22 cellular contexts compared by ENCODE assay signal in genomic region chr1:233549917-233550316, GRCh38.
DNase-seq lines count a peak whose midpoint lies in the region; ATAC-seq, FAIRE-seq and TF ChIP-seq lines count a peak whose summit lies in the region.
"Had no signal": no experiment of that assay in that cellular context is flagged by ENCODE, and none has a peak within 500 bp of the region (broad histone marks: within the 10 kb centered on the region; RNA-seq: fewer than 3 reads in every experiment).

No MANE protein-coding gene starts in this region.

- POLR2A ChIA-PET in GM12878 (lab: Charles Lee) = no interaction called here
- POLR2A ChIA-PET in naive thymus-derived CD4-positive, alpha-beta T cell (lab: Charles Lee) = no interaction called here

- no peak for DNase-seq in GM12892 (ENCODE audit: insufficient read length)
- DNase-seq in GM12878 (ENCODE audit: low read depth, low spot score) = no peak
- DNase-seq in foreskin keratinocyte = peak in 1 of 2 donors; percentile 11
- DNase-seq in transverse colon = no peak
- DNase-seq in testis = no peak
- DNase-seq in naive thymus-derived CD4-positive, alpha-beta T cell = no peak
- no peak for DNase-seq in activated T-cell treated with anti-CD3 and anti-CD28 coated beads, Interleukin-2, amount 50 U/mL, for 48 hours
- DNase-seq: ACHN; BE2C; C1 segment of cervical spinal cord; CD4-positive, CD25-positive, alpha-beta regulatory T cell; CD8-positive, alpha-beta memory T cell; COR-L47; DMS 273 treated with DMSO at 0.1 percent for 48 hours; DMS53; DND-41; H9; KG1 had no signal

- peaks cover 0 to 31% (median 16%) of the 10 kb centered on the region in 5 donors for H3K27me3 Mint-ChIP-seq in naive thymus-derived CD4-positive, alpha-beta T cell

- no peaks in the 10 kb centered on the region for H3K79me2 ChIP-seq in GM12878 (ENCODE audit: control insufficient read depth, insufficient read depth, low read length)

- FAIRE-seq in GM12892 (lab: Jason Lieb, UNC) (peak; percentile 77), GM12878 (lab: Jason Lieb, UNC) (peak; percentile 18)
- FAIRE-seq: A204.1, G401.6, H1 had no signal

- 12% methylated on average over 3 of the region's 3 CpGs for WGBS in GM12878 (ENCODE audit: insufficient coverage, insufficient replicate concordance, low lambda C conversion rate, missing lambda C conversion rate)
- WGBS in transverse colon (ENCODE audit: low coverage in 1 of 2), 2 donors = 85 to 92% methylated on average over 2 to 3 of the region's 3 CpGs
- WGBS in testis, 2 donors = 79 to 88% methylated on average over 3 of the region's 3 CpGs

- TF ChIP-seq EP300 in GM12878 (IDR thresholded peaks at IDR 0.05; ENCODE audit: borderline replicate concordance in 1 of 2, control insufficient read depth in 1 of 2, low read depth in 2 of 2, low read length in 2 of 2) = no peak
- TF ChIP-seq EP300 in transverse colon (IDR thresholded peaks at IDR 0.05; ENCODE audit: low read depth) = no peak

- ATAC-seq in GM18868 (IDR thresholded peaks at IDR 0.05; ENCODE audit: unreplicated experiment) (peak; percentile 43), GM12878 (peak; percentile 85), foreskin keratinocyte (peak; percentile 24)
- no peak for ATAC-seq in naive thymus-derived CD4-positive, alpha-beta T cell

- H4K20me1 ChIP-seq in GM12878 (ENCODE audit: control insufficient read depth, insufficient read depth) = no peaks in the 10 kb centered on the region

- H3K36me3 ChIP-seq in GM12878 (ENCODE audit: control insufficient read depth in 2 of 2, insufficient read depth in 2 of 2, low read length in 1 of 2) (no peaks in the 10 kb centered on the region), transverse colon (no peaks in the 10 kb centered on the region), testis (ENCODE audit: low read depth, missing control alignments) (no peaks in the 10 kb centered on the region)
- H3K36me3 ChIP-seq in naive thymus-derived CD4-positive, alpha-beta T cell (ENCODE audit: control insufficient read depth in 2 of 3, insufficient read depth in 3 of 3, low read length in 3 of 3) = no peaks in the 10 kb centered on the region
- H3K36me3 ChIP-seq: BE2C had no signal

- no peak overlapping the region for H3K9ac ChIP-seq in GM12878 (ENCODE audit: control insufficient read depth, insufficient read depth, low read length)

- H3K4me2 ChIP-seq in GM12878 (ENCODE audit: control insufficient read depth, insufficient read depth) = peak overlapping the region; percentile 47; the same call in 1 of the 2 replicates

- intact Hi-C loops in GM12878 (cut with micrococcal nuclease; ENCODE audit: unreplicated experiment) (no loop called here), transverse colon (cut with DNase I; ENCODE audit: low total_unique reads) (no loop called here), testis (cut with DNase I; ENCODE audit: low total_unique reads) (no loop called here)
- intact Hi-C loops in naive thymus-derived CD4-positive, alpha-beta T cell (cut with micrococcal nuclease) = no loop called here

- TF ChIP-seq RAD21 in GM12878 (IDR thresholded peaks at IDR 0.05; ENCODE audit: insufficient read depth, low read depth, low read length) = no peak

- no peak overlapping the region for H2AFZ ChIP-seq in GM12878 (ENCODE audit: control insufficient read depth, low read depth, low read length)

- H3K27me3 ChIP-seq in GM12878 (replicated peaks in 1 of 2; ENCODE audit: control insufficient read depth in 2 of 2, insufficient read depth in 2 of 2, low read length in 1 of 2) (no peaks in the 10 kb centered on the region), foreskin keratinocyte (peaks cover 10% of the 10 kb centered on the region), transverse colon (no peaks in the 10 kb centered on the region), testis (no peaks in the 10 kb centered on the region)
- H3K27me3 ChIP-seq in naive thymus-derived CD4-positive, alpha-beta T cell (ENCODE audit: control insufficient read depth in 2 of 2, insufficient read depth in 2 of 2, low read length in 2 of 2) = no peaks in the 10 kb centered on the region

- SMC1A ChIA-PET in GM12878 (lab: Charles Lee; ENCODE audit: uncharacterized antibody, unreplicated experiment) = interaction anchor here (1.0 to 3.7 kb wide), 3 partner anchors 11 to 109 kb away, joined by 3 to 20 read pairs (median 3); no protein-coding TSS in a partner anchor

- H3K4me1 ChIP-seq in GM12878 (ENCODE audit: control insufficient read depth, insufficient read depth, low read length) = peaks cover 10% of the 10 kb centered on the region
- H3K4me1 ChIP-seq in foreskin keratinocyte = no peaks in the 10 kb centered on the region
- no peaks in the 10 kb centered on the region for H3K4me1 ChIP-seq in transverse colon
- no peaks in the 10 kb centered on the region for H3K4me1 ChIP-seq in testis
- H3K4me1 ChIP-seq in naive thymus-derived CD4-positive, alpha-beta T cell (ENCODE audit: control insufficient read depth in 2 of 2, insufficient read depth in 2 of 2, low read length in 2 of 2) = no peaks in the 10 kb centered on the region
- H3K4me1 ChIP-seq: BE2C had no signal

- H3K4me3 ChIP-seq in GM12878 = no peak overlapping the region
- H3K4me3 ChIP-seq in transverse colon = no peak overlapping the region
- H3K4me3 ChIP-seq in testis = no peak overlapping the region
- no peak overlapping the region for H3K4me3 ChIP-seq in naive thymus-derived CD4-positive, alpha-beta T cell (ENCODE audit: low read length)

- CTCF ChIA-PET in GM12878 (lab: Yijun Ruan, JAX) = interaction anchor here (0.6 to 1.2 kb wide), 3 partner anchors 23 to 109 kb away, joined by 3 read pairs; no protein-coding TSS in a partner anchor
- CTCF ChIA-PET in naive thymus-derived CD4-positive, alpha-beta T cell (lab: Charles Lee) = no interaction called here

- no peak overlapping the region for H3K27ac Mint-ChIP-seq in naive thymus-derived CD4-positive, alpha-beta T cell
- H3K27ac Mint-ChIP-seq: CD4-positive, CD25-positive, alpha-beta regulatory T cell; CD8-positive, alpha-beta memory T cell; H9 had no signal

- no peak overlapping the region for H3K27ac ChIP-seq in GM12878 (ENCODE audit: control insufficient read depth, insufficient read depth)
- H3K27ac ChIP-seq in foreskin keratinocyte = no peak overlapping the region
- H3K27ac ChIP-seq in transverse colon = no peak overlapping the region
- H3K27ac ChIP-seq in testis = no peak overlapping the region
- H3K27ac ChIP-seq in naive thymus-derived CD4-positive, alpha-beta T cell (ENCODE audit: low read depth, low read length) = no peak overlapping the region

- peaks cover 0 to 13% (median 0%) of the 10 kb centered on the region in 11 donors for H3K9me3 Mint-ChIP-seq in naive thymus-derived CD4-positive, alpha-beta T cell
- H3K9me3 Mint-ChIP-seq: CD8-positive, alpha-beta memory T cell had no signal

- RAD21 ChIA-PET in GM12878 (lab: Charles Lee; ENCODE audit: unreplicated experiment) = interaction anchor here (1.0 to 3.6 kb wide), 4 partner anchors 47 to 145 kb away, joined by 4 to 14 read pairs (median 6); no protein-coding TSS in a partner anchor

- no peaks in the 10 kb centered on the region for H3K36me3 Mint-ChIP-seq in naive thymus-derived CD4-positive, alpha-beta T cell
- H3K36me3 Mint-ChIP-seq: CD4-positive, CD25-positive, alpha-beta regulatory T cell had no signal

- no peaks in the 10 kb centered on the region; the same call in 2 of the 3 replicates for H3K9me3 ChIP-seq in GM12878 (replicated peaks; ENCODE audit: control insufficient read depth, insufficient read depth, low read length)
- no peaks in the 10 kb centered on the region for H3K9me3 ChIP-seq in transverse colon
- H3K9me3 ChIP-seq in testis = no peaks in the 10 kb centered on the region
- no peaks in the 10 kb centered on the region for H3K9me3 ChIP-seq in naive thymus-derived CD4-positive, alpha-beta T cell (ENCODE audit: control insufficient read depth in 2 of 3, low read length in 3 of 3)
- H3K9me3 ChIP-seq: BE2C had no signal

- in situ Hi-C loops in GM12878 (cut with MboI) (no loop called here), transverse colon (cut with MboI; ENCODE audit: low pct_ligation_motif_present in 1 of 4, low pct_unique_long_range_greater_than_20kb in 1 of 4, low sequenced_read_pairs in 3 of 4) (no loop called here)

- no peak overlapping the region for H3K4me3 Mint-ChIP-seq in naive thymus-derived CD4-positive, alpha-beta T cell
- H3K4me3 Mint-ChIP-seq: CD4-positive, CD25-positive, alpha-beta regulatory T cell; CD8-positive, alpha-beta memory T cell; H9 had no signal

- TF ChIP-seq CTCF in GM12878 (IDR thresholded peaks at IDR 0.05 in 2 of 3, conservative IDR thresholded peaks at IDR 0.05 in 1 of 3; ENCODE audit: control insufficient read depth in 2 of 3, extremely low read depth in 1 of 3, insufficient read depth in 1 of 3, low read depth in 3 of 3, low read length in 3 of 3) (no peak), foreskin keratinocyte (conservative IDR thresholded peaks at IDR 0.05) (no peak), transverse colon (IDR thresholded peaks at IDR 0.05) (no peak), testis (IDR thresholded peaks at IDR 0.05) (no peak)

- no TSS peak for BruUV-seq in GM12878 (replicated peaks; lab: Mats Ljungman, UMichigan)

- H3K4me1 Mint-ChIP-seq in naive thymus-derived CD4-positive, alpha-beta T cell = no peaks in the 10 kb centered on the region
- H3K4me1 Mint-ChIP-seq: CD4-positive, CD25-positive, alpha-beta regulatory T cell; CD8-positive, alpha-beta memory T cell; H9 had no signal

- TF ChIP-seq POLR2A in GM12892 (IDR thresholded peaks at IDR 0.05; ENCODE audit: low read depth, low read length) (no peak), GM12878 (IDR thresholded peaks at IDR 0.05; ENCODE audit: low read depth, low read length) (no peak), transverse colon (IDR thresholded peaks at IDR 0.05) (no peak), testis (IDR thresholded peaks at IDR 0.05) (no peak)

TF ChIP-seq in GM12878, 131 proteins besides CTCF, POLR2A, EP300 and RAD21:
- TF ChIP-seq SREBF2 (IDR thresholded peaks at IDR 0.05; ENCODE audit: low read length) (no peak), NFXL1 (IDR thresholded peaks at IDR 0.05; ENCODE audit: borderline replicate concordance) (no peak), PKNOX1 (IDR thresholded peaks at IDR 0.05) (peak; percentile 29)
TF ChIP-seq in GM12878: peak in this region for 1.
